ENCODE assay signal across 8 cellular contexts in the genomic region with DNA sequence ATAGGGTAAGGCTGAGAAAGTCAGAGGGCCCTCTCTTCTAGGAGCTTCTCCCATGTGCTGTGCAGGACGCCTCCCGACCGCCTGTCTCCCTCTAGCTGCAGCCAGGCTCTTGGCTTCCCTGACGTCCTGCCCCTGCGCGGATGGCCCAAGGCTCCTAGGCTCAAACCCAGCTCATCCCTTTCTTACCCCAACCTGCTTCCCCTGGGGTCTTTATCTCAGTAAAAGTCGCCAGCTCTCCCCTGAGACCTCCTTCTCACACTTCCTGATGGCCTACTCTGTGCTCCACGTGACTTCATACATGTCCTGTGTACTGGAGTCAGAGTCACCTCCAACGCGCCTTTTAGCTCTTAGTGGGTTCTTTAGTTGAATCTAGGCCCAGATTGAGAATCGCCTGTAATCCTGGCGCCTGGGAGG. TPM values are rescaled to one million over a fixed set of nuclear protein-coding genes. Genes with fewer than 3 reads are reported as not detected.
DNase-seq lines count a peak whose midpoint lies in the region; ATAC-seq and TF ChIP-seq lines count a peak whose summit lies in the region.

No MANE protein-coding gene starts in this region.

- H3K4me1 Mint-ChIP-seq in activated naive CD4-positive, alpha-beta T cell treated with anti-CD3 and anti-CD28 coated beads, Interleukin-2, amount 10 ng/mL, durations not matched to agents 7 days and 5 days, result peaks cover 41% of the 10 kb centered on the region
- peaks cover 7% of the 10 kb centered on the region for H3K4me1 Mint-ChIP-seq in glutamatergic neuron (ENCODE audit: low read depth, unreplicated experiment)

- peaks cover 12% of the 10 kb centered on the region for H3K79me2 ChIP-seq in parathyroid adenoma

- H3K27ac ChIP-seq in parathyroid adenoma (peak overlapping the region; percentile 94), aorta (ENCODE audit: low read depth in 1 of 2, low read length in 2 of 2) (no peak overlapping the region)

- no peaks in the 10 kb centered on the region for H3K9me3 Mint-ChIP-seq in activated naive CD4-positive, alpha-beta T cell treated with anti-CD3 and anti-CD28 coated beads, Interleukin-2, amount 10 ng/mL, durations not matched to agents 7 days and 5 days
- peaks cover 12% of the 10 kb centered on the region for H3K9me3 Mint-ChIP-seq in glutamatergic neuron (ENCODE audit: unreplicated experiment)

- peak overlapping the region; percentile 87 for H3K9ac ChIP-seq in parathyroid adenoma

- no peak for TF ChIP-seq CTCF in glutamatergic neuron (IDR thresholded peaks at IDR 0.05; ENCODE audit: partially characterized antibody, unreplicated experiment)
- peak; percentile 61 for TF ChIP-seq CTCF in parathyroid adenoma (IDR thresholded peaks at IDR 0.05)

- H3K36me3 ChIP-seq in parathyroid adenoma (ENCODE audit: control insufficient read depth, insufficient read depth, low read length) (no peaks in the 10 kb centered on the region), aorta (ENCODE audit: control insufficient read depth in 1 of 2, insufficient read depth in 2 of 2, low read length in 1 of 2) (peaks cover 0 to 4% of the 10 kb centered on the region in 2 donors)

- peak overlapping the region; percentile 86 for H3K4me3 Mint-ChIP-seq in activated naive CD4-positive, alpha-beta T cell treated with anti-CD3 and anti-CD28 coated beads, Interleukin-2, amount 10 ng/mL, durations not matched to agents 7 days and 5 days
- peak overlapping the region; percentile 98 for H3K4me3 Mint-ChIP-seq in glutamatergic neuron (ENCODE audit: unreplicated experiment)

- ATAC-seq in aorta (ENCODE audit: low FRiP score), result peak; percentile 84

- peak; percentile 51 for TF ChIP-seq POLR2A in Raji (IDR thresholded peaks at IDR 0.05; ENCODE audit: insufficient read depth, low read depth, low read length)

- CTCF ChIA-PET in activated naive CD4-positive, alpha-beta T cell treated with anti-CD3 and anti-CD28 coated beads, Interleukin-2, amount 10 ng/mL, durations not matched to agents 7 days and 5 days (lab: Charles Lee), result interaction anchor here (0.7 to 4.1 kb wide), 25 partner anchors 8 to 126 kb away, joined by 3 to 42 read pairs (median 5); partner anchors contain the start of genes DCTPP1, ITGAL, ZNF688 and ZNF689

- 22 to 26% methylated on average over 12 of the region's 12 CpGs for WGBS in aorta, 2 donors

- peak overlapping the region; percentile 97 for H3K27ac Mint-ChIP-seq in activated naive CD4-positive, alpha-beta T cell treated with anti-CD3 and anti-CD28 coated beads, Interleukin-2, amount 10 ng/mL, durations not matched to agents 7 days and 5 days
- peak overlapping the region; percentile 96 for H3K27ac Mint-ChIP-seq in glutamatergic neuron (ENCODE audit: unreplicated experiment)

- H3K4me1 ChIP-seq in parathyroid adenoma (peaks cover 11% of the 10 kb centered on the region), aorta (ENCODE audit: control insufficient read depth in 1 of 2, insufficient read depth in 2 of 2, low read length in 2 of 2) (no peaks in the 10 kb centered on the region)

- H3K27me3 ChIP-seq in parathyroid adenoma (ENCODE audit: control insufficient read depth, insufficient read depth, low read length) (no peaks in the 10 kb centered on the region), aorta (ENCODE audit: control insufficient read depth in 1 of 2, insufficient read depth in 2 of 2, low read length in 1 of 2) (no peaks in the 10 kb centered on the region)

- peak; percentile 67 for DNase-seq in NK-92 treated with Interleukin-12 subunit alpha and Interleukin-12 subunit beta, amount 100 ng/mL, for 24 hours (lab: John Stamatoyannopoulos, UW)
- DNase-seq in NK-92 (lab: John Stamatoyannopoulos, UW; ENCODE audit: unreplicated experiment) (no peak), HuH-7 (ENCODE audit: low spot score) (peak; percentile 64), glutamatergic neuron (peak; percentile 78), aorta (peak; percentile 85 to 89)
- peak; percentile 78 for DNase-seq in activated naive CD4-positive, alpha-beta T cell treated with anti-CD3 and anti-CD28 coated beads, Interleukin-2, amount 10 ng/mL, durations not matched to agents 7 days and 5 days

- H3K9me3 ChIP-seq in parathyroid adenoma (ENCODE audit: control insufficient read depth, low read length) (no peaks in the 10 kb centered on the region), aorta (ENCODE audit: control insufficient read depth, low read length) (no peaks in the 10 kb centered on the region)

- H3K4me3 ChIP-seq in parathyroid adenoma (ENCODE audit: low read depth, low read length) (peak overlapping the region; percentile 73), aorta (ENCODE audit: low read length in 2 of 2) (peak overlapping the region in 1 of 2 donors; percentile 40)

- peak overlapping the region; percentile 96 for H2AFZ ChIP-seq in parathyroid adenoma

- no peaks in the 10 kb centered on the region for H3K27me3 Mint-ChIP-seq in activated naive CD4-positive, alpha-beta T cell treated with anti-CD3 and anti-CD28 coated beads, Interleukin-2, amount 10 ng/mL, durations not matched to agents 7 days and 5 days
- peaks cover 4% of the 10 kb centered on the region for H3K27me3 Mint-ChIP-seq in glutamatergic neuron (ENCODE audit: unreplicated experiment)

- peak overlapping the region; percentile 76 for H3K4me2 ChIP-seq in parathyroid adenoma (ENCODE audit: low read length)

- H3K36me3 Mint-ChIP-seq in activated naive CD4-positive, alpha-beta T cell treated with anti-CD3 and anti-CD28 coated beads, Interleukin-2, amount 10 ng/mL, durations not matched to agents 7 days and 5 days, result peaks cover 30% of the 10 kb centered on the region
- no peaks in the 10 kb centered on the region for H3K36me3 Mint-ChIP-seq in glutamatergic neuron (ENCODE audit: unreplicated experiment)

- intact Hi-C loops in aorta (cut with DNase I), result loop anchor here in 1 of 2 donors (10.0 kb wide), 1 partner anchor 49 kb away; the partner anchor contains the start of gene ZNF785

RNA-seq across cellular contexts. Expression of gene ZNF747, which starts 1.1 kb away (rescaled TPM):
- total RNA-seq in glutamatergic neuron (ENCODE audit: unreplicated experiment) (15.1 TPM), aorta (1 to 10 TPM; 9.1 to 9.5 TPM)
- 1 to 10 TPM; 5.1 to 8.3 TPM for polyA plus RNA-seq in aorta

RNA-seq across cellular contexts. Expression of gene ZNF768, which starts 9.4 kb away (rescaled TPM):
- total RNA-seq in glutamatergic neuron (ENCODE audit: unreplicated experiment) (45.6 TPM), aorta (10 to 100 TPM; 22.3 to 22.8 TPM)
- 10 to 100 TPM; 29.9 to 40.2 TPM for polyA plus RNA-seq in aorta

RNA-seq across cellular contexts. Expression of gene ZNF764, which starts 22.4 kb away (rescaled TPM):
- total RNA-seq in glutamatergic neuron (ENCODE audit: unreplicated experiment), result 39.0 TPM
- total RNA-seq in aorta, result 1 to 10 TPM; 6.4 to 8.5 TPM
- 1 to 10 TPM; 1.9 to 4.6 TPM for polyA plus RNA-seq in aorta

RNA-seq across cellular contexts. Expression of gene ZNF688, which starts 35.7 kb away (rescaled TPM):
- 18.7 TPM for total RNA-seq in glutamatergic neuron (ENCODE audit: unreplicated experiment)
- total RNA-seq in aorta, result 10 to 100 TPM in 1 of 2 donors, 1 to 10 TPM in 1; 9.0 to 12.9 TPM
- 10 to 100 TPM; 17.4 to 20.2 TPM for polyA plus RNA-seq in aorta

RNA-seq across cellular contexts. Expression of gene ZNF785, which starts 49.7 kb away (rescaled TPM):
- total RNA-seq in glutamatergic neuron (ENCODE audit: unreplicated experiment), result 58.4 TPM
- total RNA-seq in aorta, result 10 to 100 TPM in 1 of 2 donors, 1 to 10 TPM in 1; 8.5 to 21.8 TPM
- polyA plus RNA-seq in aorta, result 1 to 10 TPM; 3.1 to 8.6 TPM
